16 cellular contexts compared by ENCODE assay signal in genomic region chr11:116244889-116245288, GRCh38.
DNase-seq lines count a peak whose midpoint lies in the region; TF ChIP-seq lines count a peak whose summit lies in the region.
"Had no signal": no experiment of that assay in that cellular context is flagged by ENCODE, and none has a peak within 500 bp of the region (broad histone marks: within the 10 kb centered on the region; RNA-seq: fewer than 3 reads in every experiment).

No MANE protein-coding gene starts in this region.

- no peaks in the 10 kb centered on the region for H3K36me3 Mint-ChIP-seq in brain
- H3K36me3 Mint-ChIP-seq: CD14-positive monocyte; CD4-positive, alpha-beta memory T cell had no signal

- no peak overlapping the region for H3K9ac ChIP-seq in mesendoderm (ENCODE audit: low read length)
- H3K9ac ChIP-seq: BLaER1, GM23248 had no signal

- peak overlapping the region in 1 of 5 experiments; percentile 6 for H3K4me3 Mint-ChIP-seq in brain
- H3K4me3 Mint-ChIP-seq: CD14-positive monocyte; CD4-positive, alpha-beta memory T cell had no signal

- H3K27ac Mint-ChIP-seq in brain: peak overlapping the region; percentile 12 to 80 (median 23)
- H3K27ac Mint-ChIP-seq: CD14-positive monocyte; CD4-positive, alpha-beta memory T cell had no signal

- H3K9me3 Mint-ChIP-seq in brain: peaks cover 0 to under 1% (median 0%) of the 10 kb centered on the region in 5 experiments
- H3K9me3 Mint-ChIP-seq: CD4-positive, alpha-beta memory T cell had no signal

- no CpG with 5 or more reads among the region's 4 CpGs for WGBS in mesendoderm (ENCODE audit: extremely low coverage, insufficient coverage, low lambda C conversion rate)

- H3K4me3 ChIP-seq in mesendoderm (ENCODE audit: low read length): no peak overlapping the region
- H3K4me3 ChIP-seq: BLaER1, GM23248 had no signal

- H3K4me1 ChIP-seq in mesendoderm (ENCODE audit: control insufficient read depth, low read depth, low read length): no peaks in the 10 kb centered on the region
- H3K4me1 ChIP-seq: BLaER1 had no signal

- no peak overlapping the region for H2AK5ac ChIP-seq in mesendoderm (ENCODE audit: low read length)

- H3K4me2 ChIP-seq in mesendoderm (ENCODE audit: low read length): no peak overlapping the region
- H3K4me2 ChIP-seq: BLaER1 had no signal

- no peak overlapping the region for H4K8ac ChIP-seq in mesendoderm (ENCODE audit: low read depth, low read length)

- no peak overlapping the region for H2BK15ac ChIP-seq in mesendoderm (replicated peaks; ENCODE audit: low read depth)

- no peaks in the 10 kb centered on the region for H3K36me3 ChIP-seq in mesendoderm (ENCODE audit: control insufficient read depth, insufficient read depth, low read length)
- H3K36me3 ChIP-seq: BLaER1 had no signal

- intact Hi-C loops in posterior vena cava (cut with DNase I): no loop called here

- H3K79me2 ChIP-seq in mesendoderm (ENCODE audit: control insufficient read depth, insufficient read depth, low read length): no peaks in the 10 kb centered on the region

- peak; percentile 38 for DNase-seq in D341Med (ENCODE audit: low spot score)
- DNase-seq in mesendoderm: no peak
- DNase-seq in posterior vena cava (ENCODE audit: low spot score): peak; percentile 40
- DNase-seq in activated effector memory CD4-positive, alpha-beta T cell treated with Interleukin-2 at 50 U/mL for 16 hours: no peak
- no peak for DNase-seq in DMS79 (lab: John Stamatoyannopoulos, UW)
- DNase-seq in activated T-cell treated with anti-CD3 and anti-CD28 coated beads, Interleukin-2, amount 50 U/mL, for 48 hours: no peak
- DNase-seq: 8988T; CD4-positive, alpha-beta memory T cell; DND-41; EL; GM23248; HCEC 1CT had no signal

- H3K18ac ChIP-seq in mesendoderm (ENCODE audit: low read length): peak overlapping the region; percentile 51

- H3K23ac ChIP-seq in mesendoderm (ENCODE audit: low read length): no peak overlapping the region

- peaks cover 57% of the 10 kb centered on the region for H3K4me1 Mint-ChIP-seq in brain
- H3K4me1 Mint-ChIP-seq: CD14-positive monocyte; CD4-positive, alpha-beta memory T cell had no signal

- H3K27ac ChIP-seq in mesendoderm (ENCODE audit: low read depth, low read length): no peak overlapping the region
- H3K27ac ChIP-seq: BLaER1, GM23248, HL-60 had no signal

- no peaks in the 10 kb centered on the region for H3K27me3 ChIP-seq in mesendoderm (ENCODE audit: insufficient read depth, low read length, poor library complexity)
- H3K27me3 ChIP-seq: BLaER1 had no signal

- H4K5ac ChIP-seq in mesendoderm (ENCODE audit: low read length): no peak overlapping the region

- no peak overlapping the region for H2BK120ac ChIP-seq in mesendoderm (ENCODE audit: low read depth, low read length)

- no peak overlapping the region for H3K56ac ChIP-seq in mesendoderm (ENCODE audit: low read length)

- H2BK5ac ChIP-seq in mesendoderm (ENCODE audit: low read length): no peak overlapping the region

- no peak for TF ChIP-seq CTCF in brain (conservative IDR thresholded peaks at IDR 0.05)

- H3K27me3 Mint-ChIP-seq in brain: no peaks in the 10 kb centered on the region

- no peak overlapping the region for H3K4ac ChIP-seq in mesendoderm (ENCODE audit: low read depth, low read length)

- H3K79me1 ChIP-seq in mesendoderm (ENCODE audit: low read length): no peaks in the 10 kb centered on the region

Comparison
In these comparisons a context has a peak if more than half of its experiments do, and no peak if none do; other contexts are left out.
1. DNase-seq: peak in D341Med (single experiment) and posterior vena cava (single experiment); none in mesendoderm (single experiment), activated effector memory CD4-positive, alpha-beta T cell treated with Interleukin-2 at 50 U/mL for 16 hours (single experiment), DMS79 (single experiment) and activated T-cell treated with anti-CD3 and anti-CD28 coated beads, Interleukin-2, amount 50 U/mL, for 48 hours (0 of 2).